ENCODE assay signal across 19 cellular contexts in the genomic region with DNA sequence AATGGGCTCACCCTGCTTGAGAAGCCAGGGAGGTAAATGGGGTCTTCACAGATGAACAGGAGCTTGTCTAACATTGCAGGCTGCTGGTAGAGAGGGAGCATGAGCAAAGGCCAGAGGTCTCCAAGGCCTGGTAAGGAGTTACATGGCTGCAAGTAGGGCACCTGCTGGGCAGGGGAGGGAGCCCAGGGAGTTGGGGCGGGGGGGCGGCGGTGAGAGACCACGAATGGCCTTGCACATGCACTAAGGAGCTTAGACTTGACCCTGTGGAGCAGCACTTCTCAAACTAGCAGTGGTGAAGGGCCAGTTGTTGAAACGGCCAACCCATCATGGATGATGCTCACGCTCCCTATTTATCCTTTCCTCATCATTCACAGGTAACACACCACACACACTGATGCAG. TPM values are rescaled to one million over a fixed set of nuclear protein-coding genes. Genes with fewer than 3 reads are reported as not detected.
A peak's percentile ranks its signal among the peaks of the same experiment; 100 is the strongest.
DNase-seq lines count a peak whose midpoint lies in the region; ATAC-seq and TF ChIP-seq lines count a peak whose summit lies in the region.
"Had no signal": no experiment of that assay in that cellular context is flagged by ENCODE, and none has a peak within 500 bp of the region (broad histone marks: within the 10 kb centered on the region; RNA-seq: fewer than 3 reads in every experiment).

No MANE protein-coding gene starts in this region.

- H3K27ac Mint-ChIP-seq in activated CD4-positive, alpha-beta T cell treated with anti-CD3 and anti-CD28 coated beads, Interleukin-2, amount 10 ng/mL, durations not matched to agents 7 days and 5 days: peak overlapping the region; percentile 92
- H3K27ac Mint-ChIP-seq in activated CD4-positive, alpha-beta memory T cell treated with anti-CD3 and anti-CD28 coated beads for 36 hours: peak overlapping the region; percentile 95
- peak overlapping the region in 6 of 9 donors; percentile 4 to 94 (median 45) for H3K27ac Mint-ChIP-seq in naive thymus-derived CD4-positive, alpha-beta T cell

- H3K36me3 Mint-ChIP-seq in activated CD4-positive, alpha-beta T cell treated with anti-CD3 and anti-CD28 coated beads, Interleukin-2, amount 10 ng/mL, durations not matched to agents 7 days and 5 days (ENCODE audit: low read depth): peaks cover 64% of the 10 kb centered on the region
- H3K36me3 Mint-ChIP-seq in activated CD4-positive, alpha-beta memory T cell treated with anti-CD3 and anti-CD28 coated beads for 36 hours: peaks cover 31% of the 10 kb centered on the region
- peaks cover 7 to 62% (median 22%) of the 10 kb centered on the region in 5 donors for H3K36me3 Mint-ChIP-seq in naive thymus-derived CD4-positive, alpha-beta T cell

- H3K36me3 ChIP-seq in naive thymus-derived CD4-positive, alpha-beta T cell (ENCODE audit: control insufficient read depth in 2 of 3, insufficient read depth in 3 of 3, low read length in 3 of 3): peaks cover 0 to 5% (median 0%) of the 10 kb centered on the region in 3 experiments
- no peaks in the 10 kb centered on the region for H3K36me3 ChIP-seq in testis (ENCODE audit: low read depth, missing control alignments)
- H3K36me3 ChIP-seq: ovary had no signal

- H3K9me3 ChIP-seq in naive thymus-derived CD4-positive, alpha-beta T cell (ENCODE audit: control insufficient read depth in 2 of 3, low read length in 3 of 3): no peaks in the 10 kb centered on the region
- H3K9me3 ChIP-seq in testis: no peaks in the 10 kb centered on the region
- H3K9me3 ChIP-seq: A549, ovary, upper lobe of left lung had no signal

- peaks cover 83% of the 10 kb centered on the region for H3K4me1 Mint-ChIP-seq in activated CD4-positive, alpha-beta T cell treated with anti-CD3 and anti-CD28 coated beads, Interleukin-2, amount 10 ng/mL, durations not matched to agents 7 days and 5 days
- peaks cover 92% of the 10 kb centered on the region for H3K4me1 Mint-ChIP-seq in activated CD4-positive, alpha-beta memory T cell treated with anti-CD3 and anti-CD28 coated beads for 36 hours (ENCODE audit: low read depth)
- H3K4me1 Mint-ChIP-seq in naive thymus-derived CD4-positive, alpha-beta T cell: peaks cover 41 to 90% (median 56%) of the 10 kb centered on the region in 7 donors

- H3K4me1 ChIP-seq in naive thymus-derived CD4-positive, alpha-beta T cell (ENCODE audit: control insufficient read depth in 2 of 2, insufficient read depth in 2 of 2, low read length in 2 of 2): peaks cover 21 to 42% of the 10 kb centered on the region in 2 donors
- H3K4me1 ChIP-seq in testis: peaks cover 3% of the 10 kb centered on the region

- intact Hi-C loops in activated CD4-positive, alpha-beta memory T cell treated with anti-CD3 and anti-CD28 coated beads for 36 hours (cut with micrococcal nuclease): loop anchor here (1.0 kb wide), 2 partner anchors 29 to 30 kb away; no protein-coding TSS in a partner anchor
- intact Hi-C loops in naive thymus-derived CD4-positive, alpha-beta T cell (cut with micrococcal nuclease): loop anchor here in 1 of 2 donors (1.0 kb wide), 1 partner anchor 9 kb away; no protein-coding TSS in a partner anchor
- intact Hi-C loops in testis (cut with DNase I; ENCODE audit: low total_unique reads): no loop called here

- no peaks in the 10 kb centered on the region for H3K27me3 ChIP-seq in naive thymus-derived CD4-positive, alpha-beta T cell (ENCODE audit: control insufficient read depth in 2 of 2, insufficient read depth in 2 of 2, low read length in 2 of 2)
- H3K27me3 ChIP-seq in testis: no peaks in the 10 kb centered on the region
- H3K27me3 ChIP-seq: ovary, upper lobe of left lung had no signal

- H3K27me3 Mint-ChIP-seq in activated CD4-positive, alpha-beta T cell treated with anti-CD3 and anti-CD28 coated beads, Interleukin-2, amount 10 ng/mL, durations not matched to agents 7 days and 5 days: no peaks in the 10 kb centered on the region
- H3K27me3 Mint-ChIP-seq in activated CD4-positive, alpha-beta memory T cell treated with anti-CD3 and anti-CD28 coated beads for 36 hours: no peaks in the 10 kb centered on the region
- no peaks in the 10 kb centered on the region for H3K27me3 Mint-ChIP-seq in naive thymus-derived CD4-positive, alpha-beta T cell

- DNase-seq in activated CD4-positive, alpha-beta T cell treated with anti-CD3 and anti-CD28 coated beads, Interleukin-2, amount 10 ng/mL, durations not matched to agents 7 days and 5 days: no peak
- no peak for DNase-seq in activated CD4-positive, alpha-beta T cell treated with anti-CD3 and anti-CD28 coated beads for 48 hours
- DNase-seq in GM12865 (ENCODE audit: low read depth) (peak; percentile 31), mesenteric fat pad (ENCODE audit: low spot score) (no peak), testis (no peak)
- no peak for DNase-seq in activated CD4-positive, alpha-beta memory T cell treated with anti-CD3 and anti-CD28 coated beads for 36 hours
- no peak for DNase-seq in naive thymus-derived CD4-positive, alpha-beta T cell
- DNase-seq: activated CD8-positive, alpha-beta memory T cell treated with anti-CD3 and anti-CD28 coated beads, Interleukin-2, amount 50 U/mL, for 4 hours; aorta; NCI-H1105 treated with DMSO at 0.1 percent for 48 hours; NCI-H2171; ovary had no signal

- CTCF ChIA-PET in activated CD4-positive, alpha-beta T cell treated with anti-CD3 and anti-CD28 coated beads, Interleukin-2, amount 10 ng/mL, durations not matched to agents 7 days and 5 days (lab: Charles Lee): interaction anchor here (1.1 to 1.7 kb wide), 2 partner anchors 29 to 42 kb away, joined by 3 to 5 read pairs; no protein-coding TSS in a partner anchor
- CTCF ChIA-PET in activated CD4-positive, alpha-beta memory T cell treated with anti-CD3 and anti-CD28 coated beads for 36 hours (lab: Charles Lee): interaction anchor here (1.2 kb wide), 1 partner anchor 12 kb away, joined by 3 read pairs; no protein-coding TSS in a partner anchor
- CTCF ChIA-PET in naive thymus-derived CD4-positive, alpha-beta T cell (lab: Charles Lee): no interaction called here

- no peak for ATAC-seq in naive thymus-derived CD4-positive, alpha-beta T cell
- ATAC-seq in HG02623 (IDR thresholded peaks at IDR 0.05; ENCODE audit: unreplicated experiment): no peak
- ATAC-seq: A549, K562 had no signal

- peak overlapping the region; percentile 7; the same call in 1 of the 2 replicates for H3K4me3 ChIP-seq in GM12865 (ENCODE audit: low read depth, low read length)
- H3K4me3 ChIP-seq in naive thymus-derived CD4-positive, alpha-beta T cell (ENCODE audit: low read length): no peak overlapping the region
- H3K4me3 ChIP-seq in testis: no peak overlapping the region
- H3K4me3 ChIP-seq: A549, K562, ovary, smooth muscle cell, upper lobe of left lung had no signal

- no peak for TF ChIP-seq CTCF in GM12865 (IDR thresholded peaks at IDR 0.05; ENCODE audit: insufficient read depth, low read depth, low read length, missing control alignments)
- TF ChIP-seq CTCF in testis (IDR thresholded peaks at IDR 0.05): no peak

- no peak overlapping the region for H3K27ac ChIP-seq in naive thymus-derived CD4-positive, alpha-beta T cell (ENCODE audit: low read depth, low read length)
- H3K27ac ChIP-seq in testis: no peak overlapping the region
- H3K27ac ChIP-seq: A549, C4-2B, ovary, RWPE1 had no signal

- TF ChIP-seq POLR2A in testis (IDR thresholded peaks at IDR 0.05): no peak

- POLR2A ChIA-PET in activated CD4-positive, alpha-beta T cell treated with anti-CD3 and anti-CD28 coated beads, Interleukin-2, amount 10 ng/mL, durations not matched to agents 7 days and 5 days (lab: Charles Lee): no interaction called here
- POLR2A ChIA-PET in activated CD4-positive, alpha-beta memory T cell treated with anti-CD3 and anti-CD28 coated beads for 36 hours (lab: Charles Lee): no interaction called here
- POLR2A ChIA-PET in naive thymus-derived CD4-positive, alpha-beta T cell (lab: Charles Lee): interaction anchor here (0.6 to 1.4 kb wide), 5 partner anchors 8 to 38 kb away, joined by 3 to 4 read pairs (median 3); partner anchors contain the start of gene ERN1

- WGBS in testis, 2 donors: 90 to 100% methylated on average over 1 to 6 of the region's 6 CpGs

- H3K9me3 Mint-ChIP-seq in activated CD4-positive, alpha-beta T cell treated with anti-CD3 and anti-CD28 coated beads, Interleukin-2, amount 10 ng/mL, durations not matched to agents 7 days and 5 days: no peaks in the 10 kb centered on the region
- no peaks in the 10 kb centered on the region for H3K9me3 Mint-ChIP-seq in activated CD4-positive, alpha-beta memory T cell treated with anti-CD3 and anti-CD28 coated beads for 36 hours
- peaks cover 0 to 3% (median 0%) of the 10 kb centered on the region in 11 donors for H3K9me3 Mint-ChIP-seq in naive thymus-derived CD4-positive, alpha-beta T cell

- H3K4me3 Mint-ChIP-seq in activated CD4-positive, alpha-beta T cell treated with anti-CD3 and anti-CD28 coated beads, Interleukin-2, amount 10 ng/mL, durations not matched to agents 7 days and 5 days: no peak overlapping the region
- H3K4me3 Mint-ChIP-seq in activated CD4-positive, alpha-beta memory T cell treated with anti-CD3 and anti-CD28 coated beads for 36 hours: peak overlapping the region; percentile 68
- H3K4me3 Mint-ChIP-seq in naive thymus-derived CD4-positive, alpha-beta T cell: peak overlapping the region in 2 of 10 donors; percentile 5 to 80

RNA-seq across cellular contexts. Expression of gene ERN1, which starts 38.4 kb away (rescaled TPM):
- 10 to 100 TPM; 50.1 to 57.5 TPM for total RNA-seq in activated CD4-positive, alpha-beta T cell treated with anti-CD3 and anti-CD28 coated beads, Interleukin-2, amount 10 ng/mL, durations not matched to agents 7 days and 5 days
- total RNA-seq in activated CD4-positive, alpha-beta memory T cell treated with anti-CD3 and anti-CD28 coated beads for 36 hours: 10 to 100 TPM; 45.3 to 47.7 TPM
- total RNA-seq in naive thymus-derived CD4-positive, alpha-beta T cell: 100 to 1,000 TPM in 1 of 5 experiments, 10 to 100 TPM in 4; 52.6 to 110 (median 62.9) TPM
- 10 to 100 TPM; 15.7 to 19.7 TPM for polyA plus RNA-seq in naive thymus-derived CD4-positive, alpha-beta T cell
- total RNA-seq in mesenteric fat pad (27.1 TPM), testis (10 to 100 TPM; 12.8 to 13.0 TPM)
- polyA plus RNA-seq in testis (ENCODE audit: insufficient read depth, low read depth, low replicate concordance): 7.0 TPM

Comparison
In these comparisons a context has a peak if more than half of its experiments do, and no peak if none do; other contexts are left out.
1. H3K27ac Mint-ChIP-seq: peak in every context shown above with its lines; median percentile 95 in activated CD4-positive, alpha-beta memory T cell treated with anti-CD3 and anti-CD28 coated beads for 36 hours; 92 in activated CD4-positive, alpha-beta T cell treated with anti-CD3 and anti-CD28 coated beads, Interleukin-2, amount 10 ng/mL, durations not matched to agents 7 days and 5 days; 45 in naive thymus-derived CD4-positive, alpha-beta T cell.